In genomic region chr7:151404216-151405011, GRCh38 we compare ENCODE assay signal across 1 cellular context.
A peak's percentile ranks its signal among the peaks of the same experiment; 100 is the strongest.
TF ChIP-seq lines count a peak whose summit lies in the region.

No MANE protein-coding gene starts in this region.

TF ChIP-seq in K562, 482 proteins besides CTCF, POLR2A, EP300 and RAD21 (continued from another document):
- TF ChIP-seq, protein P1, sequence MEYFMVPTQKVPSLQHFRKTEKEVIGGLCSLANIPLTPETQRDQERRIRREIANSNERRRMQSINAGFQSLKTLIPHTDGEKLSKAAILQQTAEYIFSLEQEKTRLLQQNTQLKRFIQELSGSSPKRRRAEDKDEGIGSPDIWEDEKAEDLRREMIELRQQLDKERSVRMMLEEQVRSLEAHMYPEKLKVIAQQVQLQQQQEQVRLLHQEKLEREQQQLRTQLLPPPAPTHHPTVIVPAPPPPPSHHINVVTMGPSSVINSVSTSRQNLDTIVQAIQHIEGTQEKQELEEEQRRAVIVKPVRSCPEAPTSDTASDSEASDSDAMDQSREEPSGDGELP (CRISPR knock-in tag; IDR thresholded peaks at IDR 0.05; ENCODE audit: borderline replicate concordance), result peak; percentile 31; the same call in 1 of the 2 replicates
- TF ChIP-seq ZFPM2 (CRISPR knock-in tag; IDR thresholded peaks at IDR 0.05) (no peak), ZNF263 (CRISPR knock-in tag; IDR thresholded peaks at IDR 0.05; ENCODE audit: borderline replicate concordance) (no peak), LEF1 (IDR thresholded peaks at IDR 0.05) (peak; percentile 64; the same call in 1 of the 2 replicates), MAFK (IDR thresholded peaks at IDR 0.05; ENCODE audit: low read length) (peak; percentile 64), SP2 (IDR thresholded peaks at IDR 0.05; ENCODE audit: extremely low read depth, low read depth, low read length, poor library complexity, severe bottlenecking) (no peak), DPF2 (IDR thresholded peaks at IDR 0.05) (peak; percentile 76; the same call in 1 of the 2 replicates), ZNF644 (tag; IDR thresholded peaks at IDR 0.05; ENCODE audit: low read depth) (no peak), FOXJ3 (CRISPR knock-in tag; IDR thresholded peaks at IDR 0.05) (no peak), MAFG (tag; conservative IDR thresholded peaks at IDR 0.05) (peak; percentile 83), ZNF785 (CRISPR knock-in tag; IDR thresholded peaks at IDR 0.05) (no peak), FOXK2 (conservative IDR thresholded peaks at IDR 0.05 in 1 of 2, IDR thresholded peaks at IDR 0.05 in 1 of 2; ENCODE audit: low read depth in 2 of 2) (0 out of 4 replicates have a peak, but pooled peaks of 1 of the 2 experiments have one; percentile 24), POLR2AphosphoS5 (IDR thresholded peaks at IDR 0.05; ENCODE audit: control insufficient read depth, insufficient read depth, low read depth, low read length) (peak; percentile 49; the same call in 1 of the 2 replicates), RBM15 (IDR thresholded peaks at IDR 0.05; ENCODE audit: insufficient read depth, low read length) (no peak), NR2C1 (IDR thresholded peaks at IDR 0.05) (peak; percentile 76), NR2C1 (tag; IDR thresholded peaks at IDR 0.05) (peak; percentile 69), SP1 (CRISPR knock-in tag; IDR thresholded peaks at IDR 0.05) (no peak), NFRKB (IDR thresholded peaks at IDR 0.05; ENCODE audit: low read depth) (peak; percentile 23; the same call in 1 of the 2 replicates), RAD51 (IDR thresholded peaks at IDR 0.05; ENCODE audit: borderline replicate concordance, low read depth) (no peak), RFX5 (IDR thresholded peaks at IDR 0.05; ENCODE audit: low read depth, low read length) (0 out of 2 replicates have a peak, but pooled peaks have one; percentile 15), ARID1B (IDR thresholded peaks at IDR 0.05) (peak; percentile 59; the same call in 1 of the 2 replicates), ZFX (CRISPR knock-in tag; IDR thresholded peaks at IDR 0.05) (peak; percentile 54), KDM5B (IDR thresholded peaks at IDR 0.05; ENCODE audit: insufficient replicate concordance, low read depth, low read length) (no peak), E2F6 (IDR thresholded peaks at IDR 0.05; ENCODE audit: borderline replicate concordance in 1 of 2, extremely low read depth in 1 of 2, insufficient read depth in 1 of 2, insufficient read length in 1 of 2, low read depth in 1 of 2, low read length in 1 of 2, poor library complexity in 1 of 2, severe bottlenecking in 1 of 2) (peak in 1 of 2 experiments; percentile 31), SPI1 (IDR thresholded peaks at IDR 0.05; ENCODE audit: borderline replicate concordance, low read depth, low read length) (0 out of 2 replicates have a peak, but pooled peaks have one; percentile 7), DEAF1 (CRISPR knock-in tag; IDR thresholded peaks at IDR 0.05) (no peak), ZNF778 (CRISPR knock-in tag; IDR thresholded peaks at IDR 0.05) (no peak), EGR1 (conservative IDR thresholded peaks at IDR 0.05) (peak; percentile 40), ZNF586 (CRISPR knock-in tag; conservative IDR thresholded peaks at IDR 0.05) (no peak), BHLHE40 (IDR thresholded peaks at IDR 0.05; ENCODE audit: low read length) (peak; percentile 55; the same call in 1 of the 2 replicates), ASH1L (IDR thresholded peaks at IDR 0.05; ENCODE audit: borderline replicate concordance, low read depth, partially characterized antibody) (no peak), SIN3B (IDR thresholded peaks at IDR 0.05; ENCODE audit: low read depth) (no peak), TCF3 (CRISPR knock-in tag; IDR thresholded peaks at IDR 0.05) (peak; percentile 1; the same call in 1 of the 2 replicates)
- TF ChIP-seq, protein P2, sequence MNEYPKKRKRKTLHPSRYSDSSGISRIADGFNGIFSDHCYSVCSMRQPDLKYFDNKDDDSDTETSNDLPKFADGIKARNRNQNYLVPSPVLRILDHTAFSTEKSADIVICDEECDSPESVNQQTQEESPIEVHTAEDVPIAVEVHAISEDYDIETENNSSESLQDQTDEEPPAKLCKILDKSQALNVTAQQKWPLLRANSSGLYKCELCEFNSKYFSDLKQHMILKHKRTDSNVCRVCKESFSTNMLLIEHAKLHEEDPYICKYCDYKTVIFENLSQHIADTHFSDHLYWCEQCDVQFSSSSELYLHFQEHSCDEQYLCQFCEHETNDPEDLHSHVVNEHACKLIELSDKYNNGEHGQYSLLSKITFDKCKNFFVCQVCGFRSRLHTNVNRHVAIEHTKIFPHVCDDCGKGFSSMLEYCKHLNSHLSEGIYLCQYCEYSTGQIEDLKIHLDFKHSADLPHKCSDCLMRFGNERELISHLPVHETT (CRISPR knock-in tag; conservative IDR thresholded peaks at IDR 0.05 in 1 of 2, IDR thresholded peaks at IDR 0.05 in 1 of 2), result peak in 1 of 2 experiments; percentile 59; a peak in 1 of 4 replicates
